In genomic region chr1:109373051-109373593, GRCh38 we compare ENCODE assay signal across 1 cellular context.
A peak's percentile ranks its signal among the peaks of the same experiment; 100 is the strongest.
TF ChIP-seq lines count a peak whose summit lies in the region.

No MANE protein-coding gene starts in this region.

TF ChIP-seq in HepG2, 621 proteins besides CTCF, POLR2A, EP300 and RAD21 (continued from another document):
- TF ChIP-seq, protein P1, sequence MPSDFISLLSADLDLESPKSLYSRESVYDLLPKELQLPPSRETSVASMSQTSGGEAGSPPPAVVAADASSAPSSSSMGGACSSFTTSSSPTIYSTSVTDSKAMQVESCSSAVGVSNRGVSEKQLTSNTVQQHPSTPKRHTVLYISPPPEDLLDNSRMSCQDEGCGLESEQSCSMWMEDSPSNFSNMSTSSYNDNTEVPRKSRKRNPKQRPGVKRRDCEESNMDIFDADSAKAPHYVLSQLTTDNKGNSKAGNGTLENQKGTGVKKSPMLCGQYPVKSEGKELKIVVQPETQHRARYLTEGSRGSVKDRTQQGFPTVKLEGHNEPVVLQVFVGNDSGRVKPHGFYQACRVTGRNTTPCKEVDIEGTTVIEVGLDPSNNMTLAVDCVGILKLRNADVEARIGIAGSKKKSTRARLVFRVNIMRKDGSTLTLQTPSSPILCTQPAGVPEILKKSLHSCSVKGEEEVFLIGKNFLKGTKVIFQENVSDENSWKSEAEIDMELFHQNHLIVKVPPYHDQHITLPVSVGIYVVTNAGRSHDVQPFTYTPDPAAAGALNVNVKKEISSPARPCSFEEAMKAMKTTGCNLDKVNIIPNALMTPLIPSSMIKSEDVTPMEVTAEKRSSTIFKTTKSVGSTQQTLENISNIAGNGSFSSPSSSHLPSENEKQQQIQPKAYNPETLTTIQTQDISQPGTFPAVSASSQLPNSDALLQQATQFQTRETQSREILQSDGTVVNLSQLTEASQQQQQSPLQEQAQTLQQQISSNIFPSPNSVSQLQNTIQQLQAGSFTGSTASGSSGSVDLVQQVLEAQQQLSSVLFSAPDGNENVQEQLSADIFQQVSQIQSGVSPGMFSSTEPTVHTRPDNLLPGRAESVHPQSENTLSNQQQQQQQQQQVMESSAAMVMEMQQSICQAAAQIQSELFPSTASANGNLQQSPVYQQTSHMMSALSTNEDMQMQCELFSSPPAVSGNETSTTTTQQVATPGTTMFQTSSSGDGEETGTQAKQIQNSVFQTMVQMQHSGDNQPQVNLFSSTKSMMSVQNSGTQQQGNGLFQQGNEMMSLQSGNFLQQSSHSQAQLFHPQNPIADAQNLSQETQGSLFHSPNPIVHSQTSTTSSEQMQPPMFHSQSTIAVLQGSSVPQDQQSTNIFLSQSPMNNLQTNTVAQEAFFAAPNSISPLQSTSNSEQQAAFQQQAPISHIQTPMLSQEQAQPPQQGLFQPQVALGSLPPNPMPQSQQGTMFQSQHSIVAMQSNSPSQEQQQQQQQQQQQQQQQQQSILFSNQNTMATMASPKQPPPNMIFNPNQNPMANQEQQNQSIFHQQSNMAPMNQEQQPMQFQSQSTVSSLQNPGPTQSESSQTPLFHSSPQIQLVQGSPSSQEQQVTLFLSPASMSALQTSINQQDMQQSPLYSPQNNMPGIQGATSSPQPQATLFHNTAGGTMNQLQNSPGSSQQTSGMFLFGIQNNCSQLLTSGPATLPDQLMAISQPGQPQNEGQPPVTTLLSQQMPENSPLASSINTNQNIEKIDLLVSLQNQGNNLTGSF (CRISPR knock-in tag; IDR thresholded peaks at IDR 0.05) = no peak
- no peak for TF ChIP-seq ZNF251 (CRISPR knock-in tag; IDR thresholded peaks at IDR 0.05)
- TF ChIP-seq ZMYM2 (CRISPR knock-in tag; IDR thresholded peaks at IDR 0.05) = peak; percentile 13; the same call in 1 of the 2 replicates
- no peak for TF ChIP-seq ZNF781 (CRISPR knock-in tag; IDR thresholded peaks at IDR 0.05; ENCODE audit: borderline replicate concordance, not compliant biosample characterization)
- no peak for TF ChIP-seq SRY (CRISPR knock-in tag; IDR thresholded peaks at IDR 0.05)
- TF ChIP-seq ZEB1 (IDR thresholded peaks at IDR 0.05; ENCODE audit: insufficient replicate concordance, low read depth) = peak; percentile 30
- no peak for TF ChIP-seq ZMYM4 (CRISPR knock-in tag; IDR thresholded peaks at IDR 0.05)
- TF ChIP-seq ZBTB21 (CRISPR knock-in tag; IDR thresholded peaks at IDR 0.05) = no peak
- 0 out of 2 replicates have a peak, but pooled peaks have one; percentile 40 for TF ChIP-seq PHF21A (CRISPR knock-in tag; IDR thresholded peaks at IDR 0.05)
- TF ChIP-seq, protein P2, sequence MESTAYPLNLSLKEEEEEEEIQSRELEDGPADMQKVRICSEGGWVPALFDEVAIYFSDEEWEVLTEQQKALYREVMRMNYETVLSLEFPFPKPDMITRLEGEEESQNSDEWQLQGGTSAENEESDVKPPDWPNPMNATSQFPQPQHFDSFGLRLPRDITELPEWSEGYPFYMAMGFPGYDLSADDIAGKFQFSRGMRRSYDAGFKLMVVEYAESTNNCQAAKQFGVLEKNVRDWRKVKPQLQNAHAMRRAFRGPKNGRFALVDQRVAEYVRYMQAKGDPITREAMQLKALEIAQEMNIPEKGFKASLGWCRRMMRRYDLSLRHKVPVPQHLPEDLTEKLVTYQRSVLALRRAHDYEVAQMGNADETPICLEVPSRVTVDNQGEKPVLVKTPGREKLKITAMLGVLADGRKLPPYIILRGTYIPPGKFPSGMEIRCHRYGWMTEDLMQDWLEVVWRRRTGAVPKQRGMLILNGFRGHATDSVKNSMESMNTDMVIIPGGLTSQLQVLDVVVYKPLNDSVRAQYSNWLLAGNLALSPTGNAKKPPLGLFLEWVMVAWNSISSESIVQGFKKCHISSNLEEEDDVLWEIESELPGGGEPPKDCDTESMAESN (CRISPR knock-in tag; conservative IDR thresholded peaks at IDR 0.05) = no peak
- TF ChIP-seq, protein P3, sequence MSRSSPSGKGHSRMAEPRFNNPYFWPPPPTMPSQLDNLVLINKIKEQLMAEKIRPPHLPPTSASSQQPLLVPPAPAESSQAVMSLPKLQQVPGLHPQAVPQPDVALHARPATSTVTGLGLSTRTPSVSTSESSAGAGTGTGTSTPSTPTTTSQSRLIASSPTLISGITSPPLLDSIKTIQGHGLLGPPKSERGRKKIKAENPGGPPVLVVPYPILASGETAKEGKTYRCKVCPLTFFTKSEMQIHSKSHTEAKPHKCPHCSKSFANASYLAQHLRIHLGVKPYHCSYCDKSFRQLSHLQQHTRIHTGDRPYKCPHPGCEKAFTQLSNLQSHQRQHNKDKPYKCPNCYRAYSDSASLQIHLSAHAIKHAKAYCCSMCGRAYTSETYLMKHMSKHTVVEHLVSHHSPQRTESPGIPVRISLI (CRISPR knock-in tag; IDR thresholded peaks at IDR 0.05; ENCODE audit: borderline replicate concordance) = peak; percentile 25; the same call in 1 of the 2 replicates
- TF ChIP-seq, protein P4, sequence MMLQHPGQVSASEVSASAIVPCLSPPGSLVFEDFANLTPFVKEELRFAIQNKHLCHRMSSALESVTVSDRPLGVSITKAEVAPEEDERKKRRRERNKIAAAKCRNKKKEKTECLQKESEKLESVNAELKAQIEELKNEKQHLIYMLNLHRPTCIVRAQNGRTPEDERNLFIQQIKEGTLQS (CRISPR knock-in tag; IDR thresholded peaks at IDR 0.05) = no peak
- TF ChIP-seq SNAPC2 (CRISPR knock-in tag; IDR thresholded peaks at IDR 0.05) = no peak
- no peak for TF ChIP-seq ZNF33B (CRISPR knock-in tag; IDR thresholded peaks at IDR 0.05)
- TF ChIP-seq ZNF34 (CRISPR knock-in tag; IDR thresholded peaks at IDR 0.05; ENCODE audit: borderline replicate concordance) = no peak
- TF ChIP-seq SKI (IDR thresholded peaks at IDR 0.05; ENCODE audit: partially characterized antibody) = no peak
